14 cellular contexts compared by ENCODE assay signal in genomic region chr2:43102366-43103092, GRCh38.
A peak's percentile ranks its signal among the peaks of the same experiment; 100 is the strongest.
DNase-seq lines count a peak whose midpoint lies in the region; ATAC-seq, FAIRE-seq and TF ChIP-seq lines count a peak whose summit lies in the region.
"Had no signal": no experiment of that assay in that cellular context is flagged by ENCODE, and none has a peak within 500 bp of the region (broad histone marks: within the 10 kb centered on the region; RNA-seq: fewer than 3 reads in every experiment).

No MANE protein-coding gene starts in this region.

- H3K27ac ChIP-seq in A549 (peak overlapping the region; percentile 8 to 62; a peak in 3 of 6 replicates), caudate nucleus (ENCODE audit: low read depth, low read length) (peak overlapping the region; percentile 99)
- H3K27ac ChIP-seq: WERI-Rb-1 had no signal

- no peak for DNase-seq in A549 (ENCODE audit: low read depth in 1 of 2, low spot score in 1 of 2)
- DNase-seq in caudate nucleus (lab: John Stamatoyannopoulos, UW), result peak in 11 of 61 donors; percentile 27 to 59 (median 39)
- DNase-seq in inferior parietal cortex (ENCODE audit: extremely low spot score), result peak; percentile 12
- DNase-seq in progenitor cell of endocrine pancreas (ENCODE audit: low spot score, unreplicated experiment), result no peak
- DNase-seq in retina, result no peak
- DNase-seq: ACHN; NCI-H1694 treated with DMSO at 0.1 percent for 48 hours; stimulated activated CD4-positive, alpha-beta T cell treated with anti-CD3 and anti-CD28 coated beads, Interleukin-12 subunit alpha, Interleukin-12 subunit beta, amount 100 ng/mL, for 4 hours; stimulated activated naive CD4-positive, alpha-beta T cell; WERI-Rb-1 had no signal

- no peak overlapping the region for H3K4me2 ChIP-seq in A549

- POLR2A ChIA-PET in A549 (lab: Yijun Ruan, JAX), result interaction anchor here (0.6 kb wide), 1 partner anchor 21 kb away, joined by 6 read pairs; no protein-coding TSS in a partner anchor

- H3K9me3 Mint-ChIP-seq in progenitor cell of endocrine pancreas (ENCODE audit: low read depth), result peaks cover 12% of the 10 kb centered on the region

- CTCF ChIA-PET in A549 (lab: Yijun Ruan, JAX), result interaction anchor here (0.5 to 2.5 kb wide), 5 partner anchors 10 to 174 kb away, joined by 3 to 9 read pairs (median 4); no protein-coding TSS in a partner anchor

- peak overlapping the region; percentile 86 for H3K27ac Mint-ChIP-seq in progenitor cell of endocrine pancreas

- no peak for TF ChIP-seq CTCF in A549 (IDR thresholded peaks at IDR 0.05)
- no peak for TF ChIP-seq CTCF in progenitor cell of endocrine pancreas (IDR thresholded peaks at IDR 0.05; ENCODE audit: unreplicated experiment)

- 75% methylated on average over 9 of the region's 9 CpGs for WGBS in A549 (ENCODE audit: missing lambda C conversion rate)

- no peak overlapping the region for H3K4me3 Mint-ChIP-seq in progenitor cell of endocrine pancreas (ENCODE audit: low read depth)

- no peak for TF ChIP-seq POLR2A in A549 (IDR thresholded peaks at IDR 0.05; ENCODE audit: low read length)

- no peak for TF ChIP-seq RAD21 in A549 (conservative IDR thresholded peaks at IDR 0.05 in 1 of 2, IDR thresholded peaks at IDR 0.05 in 1 of 2)

- H3K36me3 Mint-ChIP-seq in progenitor cell of endocrine pancreas (ENCODE audit: insufficient read depth), result peaks cover 1% of the 10 kb centered on the region

- H3K4me1 ChIP-seq in A549, result peaks cover 19% of the 10 kb centered on the region

- peaks cover 19% of the 10 kb centered on the region for H3K4me1 Mint-ChIP-seq in progenitor cell of endocrine pancreas (ENCODE audit: low read depth)

- FAIRE-seq in A549 (lab: Jason Lieb, UNC), result no peak
- FAIRE-seq: G401.6 had no signal

- no peak overlapping the region for H3K4me3 ChIP-seq in A549

- TF ChIP-seq EP300 in A549 (IDR thresholded peaks at IDR 0.05), result no peak

- no peak; a peak in 2 of 6 replicates for ATAC-seq in A549
- ATAC-seq in HG03095 (IDR thresholded peaks at IDR 0.05; ENCODE audit: unreplicated experiment), result no peak
- no peak for ATAC-seq in GM21390 (IDR thresholded peaks at IDR 0.05; ENCODE audit: unreplicated experiment)
- no peak for ATAC-seq in SK-N-SH treated with all-trans-retinoic acid at 6 μM for 48 hours

- H3K9me3 ChIP-seq in A549, result no peaks in the 10 kb centered on the region

- no peaks in the 10 kb centered on the region for H3K27me3 Mint-ChIP-seq in progenitor cell of endocrine pancreas

TF ChIP-seq in A549, 52 proteins besides CTCF, POLR2A, EP300 and RAD21 (continues in another document):
- TF ChIP-seq HOXB5 (CRISPR knock-in tag; IDR thresholded peaks at IDR 0.05) (no peak), ZC3H11A (IDR thresholded peaks at IDR 0.05) (no peak), KDM5A (IDR thresholded peaks at IDR 0.05) (no peak), HOXB13 (CRISPR knock-in tag; IDR thresholded peaks at IDR 0.05; ENCODE audit: low read depth) (no peak), TP53 (CRISPR knock-in tag; IDR thresholded peaks at IDR 0.05) (no peak), HEYL (CRISPR knock-in tag; IDR thresholded peaks at IDR 0.05) (no peak), TFCP2L1 (CRISPR knock-in tag; IDR thresholded peaks at IDR 0.05) (no peak), CBX2 (IDR thresholded peaks at IDR 0.05; ENCODE audit: borderline replicate concordance, low read depth) (no peak)
- TF ChIP-seq, protein P1, sequence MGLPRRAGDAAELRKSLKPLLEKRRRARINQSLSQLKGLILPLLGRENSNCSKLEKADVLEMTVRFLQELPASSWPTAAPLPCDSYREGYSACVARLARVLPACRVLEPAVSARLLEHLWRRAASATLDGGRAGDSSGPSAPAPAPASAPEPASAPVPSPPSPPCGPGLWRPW (IDR thresholded peaks at IDR 0.05), result no peak
- TF ChIP-seq, protein P2, sequence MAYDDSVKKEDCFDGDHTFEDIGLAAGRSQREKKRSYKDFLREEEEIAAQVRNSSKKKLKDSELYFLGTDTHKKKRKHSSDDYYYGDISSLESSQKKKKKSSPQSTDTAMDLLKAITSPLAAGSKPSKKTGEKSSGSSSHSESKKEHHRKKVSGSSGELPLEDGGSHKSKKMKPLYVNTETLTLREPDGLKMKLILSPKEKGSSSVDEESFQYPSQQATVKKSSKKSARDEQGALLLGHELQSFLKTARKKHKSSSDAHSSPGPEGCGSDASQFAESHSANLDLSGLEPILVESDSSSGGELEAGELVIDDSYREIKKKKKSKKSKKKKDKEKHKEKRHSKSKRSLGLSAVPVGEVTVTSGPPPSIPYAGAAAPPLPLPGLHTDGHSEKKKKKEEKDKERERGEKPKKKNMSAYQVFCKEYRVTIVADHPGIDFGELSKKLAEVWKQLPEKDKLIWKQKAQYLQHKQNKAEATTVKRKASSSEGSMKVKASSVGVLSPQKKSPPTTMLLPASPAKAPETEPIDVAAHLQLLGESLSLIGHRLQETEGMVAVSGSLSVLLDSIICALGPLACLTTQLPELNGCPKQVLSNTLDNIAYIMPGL (CRISPR knock-in tag; IDR thresholded peaks at IDR 0.05; ENCODE audit: borderline replicate concordance), result no peak

TF ChIP-seq in SK-N-SH treated with all-trans-retinoic acid at 6 μM for 48 hours, 23 proteins besides CTCF, POLR2A, EP300 and RAD21:
- TF ChIP-seq ESRRG (CRISPR knock-in tag; IDR thresholded peaks at IDR 0.05), result no peak
- TF ChIP-seq PATZ1 (CRISPR knock-in tag; IDR thresholded peaks at IDR 0.05; ENCODE audit: borderline replicate concordance), result no peak
- no peak for TF ChIP-seq CSRNP3 (CRISPR knock-in tag; IDR thresholded peaks at IDR 0.05)
- no peak for TF ChIP-seq ZFP30 (CRISPR knock-in tag; IDR thresholded peaks at IDR 0.05)
- TF ChIP-seq TOX (CRISPR knock-in tag; IDR thresholded peaks at IDR 0.05; ENCODE audit: borderline replicate concordance), result no peak
- TF ChIP-seq RARB (CRISPR knock-in tag; IDR thresholded peaks at IDR 0.05), result no peak
- TF ChIP-seq SNAI2 (CRISPR knock-in tag; IDR thresholded peaks at IDR 0.05), result no peak
- TF ChIP-seq ZNF70 (CRISPR knock-in tag; IDR thresholded peaks at IDR 0.05), result no peak
